1 cellular context compared by ENCODE assay signal in the genomic region with DNA sequence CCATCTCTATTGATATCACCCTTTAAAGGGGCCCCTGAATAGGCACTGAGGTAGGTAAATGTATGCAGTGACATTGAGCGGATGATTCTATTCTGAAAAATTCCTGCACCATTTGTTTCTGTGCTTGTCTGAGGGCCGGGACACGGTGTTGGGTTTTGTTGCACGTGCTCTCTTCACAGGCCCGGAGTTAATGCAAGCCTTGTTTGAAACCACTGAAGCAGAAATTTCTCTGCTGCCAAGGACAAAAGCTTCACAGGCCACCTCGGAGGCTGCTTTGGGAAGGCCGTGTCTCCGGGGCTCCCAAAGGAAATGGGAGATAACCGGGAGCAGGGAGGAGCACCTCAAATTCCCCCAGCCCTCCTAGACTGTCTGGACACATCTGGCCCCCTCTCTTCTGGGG.
TF ChIP-seq lines count a peak whose summit lies in the region.

No MANE protein-coding gene starts in this region.

TF ChIP-seq in GM23338, 12 proteins besides CTCF, POLR2A, EP300 and RAD21 (continued from another document):
- TF ChIP-seq, protein P1, sequence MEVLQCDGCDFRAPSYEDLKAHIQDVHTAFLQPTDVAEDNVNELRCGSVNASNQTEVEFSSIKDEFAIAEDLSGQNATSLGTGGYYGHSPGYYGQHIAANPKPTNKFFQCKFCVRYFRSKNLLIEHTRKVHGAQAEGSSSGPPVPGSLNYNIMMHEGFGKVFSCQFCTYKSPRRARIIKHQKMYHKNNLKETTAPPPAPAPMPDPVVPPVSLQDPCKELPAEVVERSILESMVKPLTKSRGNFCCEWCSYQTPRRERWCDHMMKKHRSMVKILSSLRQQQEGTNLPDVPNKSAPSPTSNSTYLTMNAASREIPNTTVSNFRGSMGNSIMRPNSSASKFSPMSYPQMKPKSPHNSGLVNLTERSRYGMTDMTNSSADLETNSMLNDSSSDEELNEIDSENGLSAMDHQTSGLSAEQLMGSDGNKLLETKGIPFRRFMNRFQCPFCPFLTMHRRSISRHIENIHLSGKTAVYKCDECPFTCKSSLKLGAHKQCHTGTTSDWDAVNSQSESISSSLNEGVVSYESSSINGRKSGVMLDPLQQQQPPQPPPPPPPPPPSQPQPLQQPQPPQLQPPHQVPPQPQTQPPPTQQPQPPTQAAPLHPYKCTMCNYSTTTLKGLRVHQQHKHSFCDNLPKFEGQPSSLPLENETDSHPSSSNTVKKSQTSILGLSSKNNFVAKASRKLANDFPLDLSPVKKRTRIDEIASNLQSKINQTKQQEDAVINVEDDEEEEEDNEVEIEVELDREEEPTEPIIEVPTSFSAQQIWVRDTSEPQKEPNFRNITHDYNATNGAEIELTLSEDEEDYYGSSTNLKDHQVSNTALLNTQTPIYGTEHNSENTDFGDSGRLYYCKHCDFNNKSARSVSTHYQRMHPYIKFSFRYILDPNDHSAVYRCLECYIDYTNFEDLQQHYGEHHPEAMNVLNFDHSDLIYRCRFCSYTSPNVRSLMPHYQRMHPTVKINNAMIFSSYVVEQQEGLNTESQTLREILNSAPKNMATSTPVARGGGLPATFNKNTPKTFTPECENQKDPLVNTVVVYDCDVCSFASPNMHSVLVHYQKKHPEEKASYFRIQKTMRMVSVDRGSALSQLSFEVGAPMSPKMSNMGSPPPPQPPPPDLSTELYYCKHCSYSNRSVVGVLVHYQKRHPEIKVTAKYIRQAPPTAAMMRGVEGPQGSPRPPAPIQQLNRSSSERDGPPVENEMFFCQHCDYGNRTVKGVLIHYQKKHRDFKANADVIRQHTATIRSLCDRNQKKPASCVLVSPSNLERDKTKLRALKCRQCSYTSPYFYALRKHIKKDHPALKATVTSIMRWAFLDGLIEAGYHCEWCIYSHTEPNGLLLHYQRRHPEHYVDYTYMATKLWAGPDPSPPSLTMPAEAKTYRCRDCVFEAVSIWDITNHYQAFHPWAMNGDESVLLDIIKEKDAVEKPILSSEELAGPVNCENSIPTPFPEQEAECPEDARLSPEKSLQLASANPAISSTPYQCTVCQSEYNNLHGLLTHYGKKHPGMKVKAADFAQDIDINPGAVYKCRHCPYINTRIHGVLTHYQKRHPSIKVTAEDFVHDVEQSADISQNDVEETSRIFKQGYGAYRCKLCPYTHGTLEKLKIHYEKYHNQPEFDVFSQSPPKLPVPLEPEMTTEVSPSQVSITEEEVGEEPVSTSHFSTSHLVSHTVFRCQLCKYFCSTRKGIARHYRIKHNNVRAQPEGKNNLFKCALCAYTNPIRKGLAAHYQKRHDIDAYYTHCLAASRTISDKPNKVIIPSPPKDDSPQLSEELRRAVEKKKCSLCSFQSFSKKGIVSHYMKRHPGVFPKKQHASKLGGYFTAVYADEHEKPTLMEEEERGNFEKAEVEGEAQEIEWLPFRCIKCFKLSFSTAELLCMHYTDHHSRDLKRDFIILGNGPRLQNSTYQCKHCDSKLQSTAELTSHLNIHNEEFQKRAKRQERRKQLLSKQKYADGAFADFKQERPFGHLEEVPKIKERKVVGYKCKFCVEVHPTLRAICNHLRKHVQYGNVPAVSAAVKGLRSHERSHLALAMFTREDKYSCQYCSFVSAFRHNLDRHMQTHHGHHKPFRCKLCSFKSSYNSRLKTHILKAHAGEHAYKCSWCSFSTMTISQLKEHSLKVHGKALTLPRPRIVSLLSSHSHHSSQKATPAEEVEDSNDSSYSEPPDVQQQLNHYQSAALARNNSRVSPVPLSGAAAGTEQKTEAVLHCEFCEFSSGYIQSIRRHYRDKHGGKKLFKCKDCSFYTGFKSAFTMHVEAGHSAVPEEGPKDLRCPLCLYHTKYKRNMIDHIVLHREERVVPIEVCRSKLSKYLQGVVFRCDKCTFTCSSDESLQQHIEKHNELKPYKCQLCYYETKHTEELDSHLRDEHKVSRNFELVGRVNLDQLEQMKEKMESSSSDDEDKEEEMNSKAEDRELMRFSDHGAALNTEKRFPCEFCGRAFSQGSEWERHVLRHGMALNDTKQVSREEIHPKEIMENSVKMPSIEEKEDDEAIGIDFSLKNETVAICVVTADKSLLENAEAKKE (CRISPR knock-in tag; IDR thresholded peaks at IDR 0.05) = no peak
- TF ChIP-seq ZNF331 (CRISPR knock-in tag; IDR thresholded peaks at IDR 0.05; ENCODE audit: low read depth) = no peak
- TF ChIP-seq CREB1 (CRISPR knock-in tag; IDR thresholded peaks at IDR 0.05; ENCODE audit: low read depth) = no peak
- TF ChIP-seq, protein P2, sequence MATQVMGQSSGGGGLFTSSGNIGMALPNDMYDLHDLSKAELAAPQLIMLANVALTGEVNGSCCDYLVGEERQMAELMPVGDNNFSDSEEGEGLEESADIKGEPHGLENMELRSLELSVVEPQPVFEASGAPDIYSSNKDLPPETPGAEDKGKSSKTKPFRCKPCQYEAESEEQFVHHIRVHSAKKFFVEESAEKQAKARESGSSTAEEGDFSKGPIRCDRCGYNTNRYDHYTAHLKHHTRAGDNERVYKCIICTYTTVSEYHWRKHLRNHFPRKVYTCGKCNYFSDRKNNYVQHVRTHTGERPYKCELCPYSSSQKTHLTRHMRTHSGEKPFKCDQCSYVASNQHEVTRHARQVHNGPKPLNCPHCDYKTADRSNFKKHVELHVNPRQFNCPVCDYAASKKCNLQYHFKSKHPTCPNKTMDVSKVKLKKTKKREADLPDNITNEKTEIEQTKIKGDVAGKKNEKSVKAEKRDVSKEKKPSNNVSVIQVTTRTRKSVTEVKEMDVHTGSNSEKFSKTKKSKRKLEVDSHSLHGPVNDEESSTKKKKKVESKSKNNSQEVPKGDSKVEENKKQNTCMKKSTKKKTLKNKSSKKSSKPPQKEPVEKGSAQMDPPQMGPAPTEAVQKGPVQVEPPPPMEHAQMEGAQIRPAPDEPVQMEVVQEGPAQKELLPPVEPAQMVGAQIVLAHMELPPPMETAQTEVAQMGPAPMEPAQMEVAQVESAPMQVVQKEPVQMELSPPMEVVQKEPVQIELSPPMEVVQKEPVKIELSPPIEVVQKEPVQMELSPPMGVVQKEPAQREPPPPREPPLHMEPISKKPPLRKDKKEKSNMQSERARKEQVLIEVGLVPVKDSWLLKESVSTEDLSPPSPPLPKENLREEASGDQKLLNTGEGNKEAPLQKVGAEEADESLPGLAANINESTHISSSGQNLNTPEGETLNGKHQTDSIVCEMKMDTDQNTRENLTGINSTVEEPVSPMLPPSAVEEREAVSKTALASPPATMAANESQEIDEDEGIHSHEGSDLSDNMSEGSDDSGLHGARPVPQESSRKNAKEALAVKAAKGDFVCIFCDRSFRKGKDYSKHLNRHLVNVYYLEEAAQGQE (IDR thresholded peaks at IDR 0.05; ENCODE audit: unreplicated experiment) = no peak
